ENCODE assay signal across 1 cellular context in the genomic region with DNA sequence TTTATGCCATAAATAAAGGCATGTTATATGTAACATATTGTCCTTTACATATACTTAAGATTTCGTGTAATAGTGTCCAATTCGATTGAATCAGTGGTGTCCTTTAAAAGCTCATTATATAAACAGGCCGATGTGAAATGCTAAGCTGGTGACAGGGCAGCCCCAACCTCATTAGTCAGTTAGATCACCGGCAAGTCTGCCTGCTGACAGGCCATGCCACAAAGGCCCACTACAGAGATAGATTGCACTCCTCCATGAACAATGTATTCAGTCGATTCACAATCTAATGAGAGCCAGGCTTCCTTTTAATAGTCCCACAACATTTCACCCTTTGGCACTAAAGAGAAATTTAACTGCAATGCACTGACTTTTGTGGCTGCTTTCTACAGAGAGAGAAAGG.
TF ChIP-seq lines count a peak whose summit lies in the region.

No MANE protein-coding gene starts in this region.

TF ChIP-seq in H1, 55 proteins besides CTCF, POLR2A, EP300 and RAD21:
- TF ChIP-seq ASH2L (IDR thresholded peaks at IDR 0.05; ENCODE audit: low read length) = no peak
- no peak for TF ChIP-seq MAFK (IDR thresholded peaks at IDR 0.05; ENCODE audit: low read depth, low read length)
- no peak for TF ChIP-seq GTF2F1 (IDR thresholded peaks at IDR 0.05; ENCODE audit: borderline replicate concordance, low read depth, low read length)
- TF ChIP-seq CEBPB (IDR thresholded peaks at IDR 0.05; ENCODE audit: low read depth, low read length) = no peak
- TF ChIP-seq TAF7 (optimal IDR thresholded peaks at IDR 0.05; ENCODE audit: borderline replicate concordance, low read depth, low read length) = no peak
- TF ChIP-seq SRF (IDR thresholded peaks at IDR 0.05; ENCODE audit: low read depth, low read length) = no peak
- TF ChIP-seq KDM1A (IDR thresholded peaks at IDR 0.05; ENCODE audit: borderline replicate concordance, low read length) = no peak
- TF ChIP-seq SP2 (IDR thresholded peaks at IDR 0.05; ENCODE audit: low read length) = no peak
- TF ChIP-seq POLR2AphosphoS5 (IDR thresholded peaks at IDR 0.05; ENCODE audit: low read depth, low read length) = no peak
- no peak for TF ChIP-seq TCF12 (IDR thresholded peaks at IDR 0.05; ENCODE audit: low read depth, low read length)
- no peak for TF ChIP-seq TEAD4 (IDR thresholded peaks at IDR 0.05; ENCODE audit: low read depth, low read length)
- TF ChIP-seq, protein P1, sequence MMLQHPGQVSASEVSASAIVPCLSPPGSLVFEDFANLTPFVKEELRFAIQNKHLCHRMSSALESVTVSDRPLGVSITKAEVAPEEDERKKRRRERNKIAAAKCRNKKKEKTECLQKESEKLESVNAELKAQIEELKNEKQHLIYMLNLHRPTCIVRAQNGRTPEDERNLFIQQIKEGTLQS (IDR thresholded peaks at IDR 0.05; ENCODE audit: insufficient read depth, low read depth, low read length) = no peak
- no peak for TF ChIP-seq YY1 (IDR thresholded peaks at IDR 0.05; ENCODE audit: low read depth, low read length)
TF ChIP-seq in H1: peak in this region for 0.
